ENCODE assay signal across 1 cellular context in the genomic region with DNA sequence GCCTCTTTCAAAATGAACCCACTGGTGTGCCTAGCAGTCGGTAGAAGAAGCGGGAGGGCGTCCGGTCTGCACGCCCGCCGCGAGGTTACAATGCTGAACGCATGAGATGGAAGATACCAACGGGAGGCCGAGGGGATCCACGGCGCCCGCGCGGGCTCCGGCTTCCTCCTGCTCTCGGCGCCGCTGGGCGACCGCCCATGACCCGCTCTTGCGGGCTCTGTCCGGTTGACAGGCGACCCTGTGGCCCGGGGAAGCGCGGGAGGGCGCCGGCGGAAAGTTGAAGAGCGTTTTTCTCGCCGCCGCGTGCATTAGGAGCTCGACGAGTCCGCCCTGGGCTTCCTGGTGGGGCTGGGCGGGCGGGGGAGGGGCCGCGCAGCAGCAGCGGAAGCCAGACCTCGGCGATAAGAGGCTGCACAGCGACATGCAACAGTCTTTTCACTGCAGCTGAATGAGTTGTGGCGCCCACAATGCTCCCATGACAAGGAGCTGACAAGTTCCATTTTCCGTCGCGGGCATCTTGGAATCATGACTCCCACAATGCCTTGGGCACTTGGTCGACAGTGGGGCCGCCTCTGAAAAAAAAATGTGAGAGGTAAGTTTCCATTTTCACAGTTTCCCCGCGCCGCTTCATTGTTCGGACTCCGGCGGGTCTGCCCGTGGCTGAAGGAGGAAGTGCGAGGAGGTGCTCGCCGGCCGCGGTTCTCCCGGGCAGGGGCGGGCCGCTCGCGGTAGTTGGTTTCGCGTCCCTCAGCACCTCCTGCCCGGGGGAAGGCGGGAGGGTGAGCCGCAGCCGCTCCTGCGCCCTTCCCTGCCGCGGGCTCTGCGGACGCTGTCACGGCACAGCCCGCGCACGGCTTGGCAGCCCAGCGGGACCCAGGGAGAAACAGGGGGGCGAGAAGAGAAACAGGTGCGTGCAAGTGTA.
TF ChIP-seq lines count a peak whose summit lies in the region.

A gene with protein sequence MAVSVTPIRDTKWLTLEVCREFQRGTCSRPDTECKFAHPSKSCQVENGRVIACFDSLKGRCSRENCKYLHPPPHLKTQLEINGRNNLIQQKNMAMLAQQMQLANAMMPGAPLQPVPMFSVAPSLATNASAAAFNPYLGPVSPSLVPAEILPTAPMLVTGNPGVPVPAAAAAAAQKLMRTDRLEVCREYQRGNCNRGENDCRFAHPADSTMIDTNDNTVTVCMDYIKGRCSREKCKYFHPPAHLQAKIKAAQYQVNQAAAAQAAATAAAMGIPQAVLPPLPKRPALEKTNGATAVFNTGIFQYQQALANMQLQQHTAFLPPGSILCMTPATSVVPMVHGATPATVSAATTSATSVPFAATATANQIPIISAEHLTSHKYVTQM (plus strand): TSS at position 429 of the 922 bp plus-strand sequence. CDS start 31,265 bp downstream, outside the sequence.

TF ChIP-seq in HEK293, 187 proteins besides CTCF, POLR2A, EP300 and RAD21 (continued from another document and continues in another):
- TF ChIP-seq, protein P1, sequence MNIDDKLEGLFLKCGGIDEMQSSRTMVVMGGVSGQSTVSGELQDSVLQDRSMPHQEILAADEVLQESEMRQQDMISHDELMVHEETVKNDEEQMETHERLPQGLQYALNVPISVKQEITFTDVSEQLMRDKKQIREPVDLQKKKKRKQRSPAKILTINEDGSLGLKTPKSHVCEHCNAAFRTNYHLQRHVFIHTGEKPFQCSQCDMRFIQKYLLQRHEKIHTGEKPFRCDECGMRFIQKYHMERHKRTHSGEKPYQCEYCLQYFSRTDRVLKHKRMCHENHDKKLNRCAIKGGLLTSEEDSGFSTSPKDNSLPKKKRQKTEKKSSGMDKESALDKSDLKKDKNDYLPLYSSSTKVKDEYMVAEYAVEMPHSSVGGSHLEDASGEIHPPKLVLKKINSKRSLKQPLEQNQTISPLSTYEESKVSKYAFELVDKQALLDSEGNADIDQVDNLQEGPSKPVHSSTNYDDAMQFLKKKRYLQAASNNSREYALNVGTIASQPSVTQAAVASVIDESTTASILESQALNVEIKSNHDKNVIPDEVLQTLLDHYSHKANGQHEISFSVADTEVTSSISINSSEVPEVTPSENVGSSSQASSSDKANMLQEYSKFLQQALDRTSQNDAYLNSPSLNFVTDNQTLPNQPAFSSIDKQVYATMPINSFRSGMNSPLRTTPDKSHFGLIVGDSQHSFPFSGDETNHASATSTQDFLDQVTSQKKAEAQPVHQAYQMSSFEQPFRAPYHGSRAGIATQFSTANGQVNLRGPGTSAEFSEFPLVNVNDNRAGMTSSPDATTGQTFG (tag by site-specific recombination; IDR thresholded peaks at IDR 0.05; ENCODE audit: borderline replicate concordance): no peak
- no peak for TF ChIP-seq ZNF514 (tag by site-specific recombination; IDR thresholded peaks at IDR 0.05)
- no peak for TF ChIP-seq ZNF555 (tag by site-specific recombination; conservative IDR thresholded peaks at IDR 0.05)
- TF ChIP-seq, protein P2, sequence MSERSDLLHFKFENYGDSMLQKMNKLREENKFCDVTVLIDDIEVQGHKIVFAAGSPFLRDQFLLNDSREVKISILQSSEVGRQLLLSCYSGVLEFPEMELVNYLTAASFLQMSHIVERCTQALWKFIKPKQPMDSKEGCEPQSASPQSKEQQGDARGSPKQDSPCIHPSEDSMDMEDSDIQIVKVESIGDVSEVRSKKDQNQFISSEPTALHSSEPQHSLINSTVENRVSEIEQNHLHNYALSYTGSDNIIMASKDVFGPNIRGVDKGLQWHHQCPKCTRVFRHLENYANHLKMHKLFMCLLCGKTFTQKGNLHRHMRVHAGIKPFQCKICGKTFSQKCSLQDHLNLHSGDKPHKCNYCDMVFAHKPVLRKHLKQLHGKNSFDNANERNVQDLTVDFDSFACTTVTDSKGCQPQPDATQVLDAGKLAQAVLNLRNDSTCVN (tag by site-specific recombination; optimal IDR thresholded peaks at IDR 0.05): peak; percentile 88
- no peak for TF ChIP-seq ZNF426 (tag by site-specific recombination; IDR thresholded peaks at IDR 0.05)
- TF ChIP-seq ZNF768 (tag by site-specific recombination; IDR thresholded peaks at IDR 0.05): no peak
- TF ChIP-seq, protein P3, sequence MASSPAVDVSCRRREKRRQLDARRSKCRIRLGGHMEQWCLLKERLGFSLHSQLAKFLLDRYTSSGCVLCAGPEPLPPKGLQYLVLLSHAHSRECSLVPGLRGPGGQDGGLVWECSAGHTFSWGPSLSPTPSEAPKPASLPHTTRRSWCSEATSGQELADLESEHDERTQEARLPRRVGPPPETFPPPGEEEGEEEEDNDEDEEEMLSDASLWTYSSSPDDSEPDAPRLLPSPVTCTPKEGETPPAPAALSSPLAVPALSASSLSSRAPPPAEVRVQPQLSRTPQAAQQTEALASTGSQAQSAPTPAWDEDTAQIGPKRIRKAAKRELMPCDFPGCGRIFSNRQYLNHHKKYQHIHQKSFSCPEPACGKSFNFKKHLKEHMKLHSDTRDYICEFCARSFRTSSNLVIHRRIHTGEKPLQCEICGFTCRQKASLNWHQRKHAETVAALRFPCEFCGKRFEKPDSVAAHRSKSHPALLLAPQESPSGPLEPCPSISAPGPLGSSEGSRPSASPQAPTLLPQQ (tag by site-specific recombination; IDR thresholded peaks at IDR 0.05): peak; percentile 43; the same call in 1 of the 2 replicates
- 0 out of 2 replicates have a peak, but pooled peaks have one; percentile 35 for TF ChIP-seq ZNF561 (tag by site-specific recombination; IDR thresholded peaks at IDR 0.05; ENCODE audit: borderline replicate concordance)
- TF ChIP-seq GLIS1 (tag by site-specific recombination; IDR thresholded peaks at IDR 0.05): no peak; the same call in 1 of the 2 replicates
- TF ChIP-seq ZNF341 (tag by site-specific recombination; IDR thresholded peaks at IDR 0.05; ENCODE audit: low read depth): peak; percentile 93
- TF ChIP-seq, protein P4, sequence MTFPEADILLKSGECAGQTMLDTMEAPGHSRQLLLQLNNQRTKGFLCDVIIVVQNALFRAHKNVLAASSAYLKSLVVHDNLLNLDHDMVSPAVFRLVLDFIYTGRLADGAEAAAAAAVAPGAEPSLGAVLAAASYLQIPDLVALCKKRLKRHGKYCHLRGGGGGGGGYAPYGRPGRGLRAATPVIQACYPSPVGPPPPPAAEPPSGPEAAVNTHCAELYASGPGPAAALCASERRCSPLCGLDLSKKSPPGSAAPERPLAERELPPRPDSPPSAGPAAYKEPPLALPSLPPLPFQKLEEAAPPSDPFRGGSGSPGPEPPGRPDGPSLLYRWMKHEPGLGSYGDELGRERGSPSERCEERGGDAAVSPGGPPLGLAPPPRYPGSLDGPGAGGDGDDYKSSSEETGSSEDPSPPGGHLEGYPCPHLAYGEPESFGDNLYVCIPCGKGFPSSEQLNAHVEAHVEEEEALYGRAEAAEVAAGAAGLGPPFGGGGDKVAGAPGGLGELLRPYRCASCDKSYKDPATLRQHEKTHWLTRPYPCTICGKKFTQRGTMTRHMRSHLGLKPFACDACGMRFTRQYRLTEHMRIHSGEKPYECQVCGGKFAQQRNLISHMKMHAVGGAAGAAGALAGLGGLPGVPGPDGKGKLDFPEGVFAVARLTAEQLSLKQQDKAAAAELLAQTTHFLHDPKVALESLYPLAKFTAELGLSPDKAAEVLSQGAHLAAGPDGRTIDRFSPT (tag by site-specific recombination; IDR thresholded peaks at IDR 0.05): no peak
- TF ChIP-seq ZNF324 (tag by site-specific recombination; IDR thresholded peaks at IDR 0.05): no peak
- no peak for TF ChIP-seq ZNF548 (tag by site-specific recombination; IDR thresholded peaks at IDR 0.05)
- TF ChIP-seq, protein P5, sequence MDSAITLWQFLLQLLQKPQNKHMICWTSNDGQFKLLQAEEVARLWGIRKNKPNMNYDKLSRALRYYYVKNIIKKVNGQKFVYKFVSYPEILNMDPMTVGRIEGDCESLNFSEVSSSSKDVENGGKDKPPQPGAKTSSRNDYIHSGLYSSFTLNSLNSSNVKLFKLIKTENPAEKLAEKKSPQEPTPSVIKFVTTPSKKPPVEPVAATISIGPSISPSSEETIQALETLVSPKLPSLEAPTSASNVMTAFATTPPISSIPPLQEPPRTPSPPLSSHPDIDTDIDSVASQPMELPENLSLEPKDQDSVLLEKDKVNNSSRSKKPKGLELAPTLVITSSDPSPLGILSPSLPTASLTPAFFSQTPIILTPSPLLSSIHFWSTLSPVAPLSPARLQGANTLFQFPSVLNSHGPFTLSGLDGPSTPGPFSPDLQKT (IDR thresholded peaks at IDR 0.05; ENCODE audit: borderline replicate concordance, low read depth, low read length): no peak
- TF ChIP-seq, protein P6, sequence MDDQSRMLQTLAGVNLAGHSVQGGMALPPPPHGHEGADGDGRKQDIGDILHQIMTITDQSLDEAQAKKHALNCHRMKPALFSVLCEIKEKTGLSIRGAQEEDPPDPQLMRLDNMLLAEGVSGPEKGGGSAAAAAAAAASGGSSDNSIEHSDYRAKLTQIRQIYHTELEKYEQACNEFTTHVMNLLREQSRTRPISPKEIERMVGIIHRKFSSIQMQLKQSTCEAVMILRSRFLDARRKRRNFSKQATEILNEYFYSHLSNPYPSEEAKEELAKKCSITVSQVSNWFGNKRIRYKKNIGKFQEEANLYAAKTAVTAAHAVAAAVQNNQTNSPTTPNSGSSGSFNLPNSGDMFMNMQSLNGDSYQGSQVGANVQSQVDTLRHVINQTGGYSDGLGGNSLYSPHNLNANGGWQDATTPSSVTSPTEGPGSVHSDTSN (CRISPR knock-in tag; IDR thresholded peaks at IDR 0.05): no peak
- TF ChIP-seq ZNF157 (tag by site-specific recombination; IDR thresholded peaks at IDR 0.05): no peak
- no peak for TF ChIP-seq ZBTB17 (tag by site-specific recombination; IDR thresholded peaks at IDR 0.05)
- TF ChIP-seq, protein P7, sequence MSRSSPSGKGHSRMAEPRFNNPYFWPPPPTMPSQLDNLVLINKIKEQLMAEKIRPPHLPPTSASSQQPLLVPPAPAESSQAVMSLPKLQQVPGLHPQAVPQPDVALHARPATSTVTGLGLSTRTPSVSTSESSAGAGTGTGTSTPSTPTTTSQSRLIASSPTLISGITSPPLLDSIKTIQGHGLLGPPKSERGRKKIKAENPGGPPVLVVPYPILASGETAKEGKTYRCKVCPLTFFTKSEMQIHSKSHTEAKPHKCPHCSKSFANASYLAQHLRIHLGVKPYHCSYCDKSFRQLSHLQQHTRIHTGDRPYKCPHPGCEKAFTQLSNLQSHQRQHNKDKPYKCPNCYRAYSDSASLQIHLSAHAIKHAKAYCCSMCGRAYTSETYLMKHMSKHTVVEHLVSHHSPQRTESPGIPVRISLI (tag by site-specific recombination; IDR thresholded peaks at IDR 0.05): no peak
- TF ChIP-seq, protein P8, sequence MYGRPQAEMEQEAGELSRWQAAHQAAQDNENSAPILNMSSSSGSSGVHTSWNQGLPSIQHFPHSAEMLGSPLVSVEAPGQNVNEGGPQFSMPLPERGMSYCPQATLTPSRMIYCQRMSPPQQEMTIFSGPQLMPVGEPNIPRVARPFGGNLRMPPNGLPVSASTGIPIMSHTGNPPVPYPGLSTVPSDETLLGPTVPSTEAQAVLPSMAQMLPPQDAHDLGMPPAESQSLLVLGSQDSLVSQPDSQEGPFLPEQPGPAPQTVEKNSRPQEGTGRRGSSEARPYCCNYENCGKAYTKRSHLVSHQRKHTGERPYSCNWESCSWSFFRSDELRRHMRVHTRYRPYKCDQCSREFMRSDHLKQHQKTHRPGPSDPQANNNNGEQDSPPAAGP (tag by site-specific recombination; IDR thresholded peaks at IDR 0.05): peak; percentile 7; the same call in 1 of the 2 replicates
- 0 out of 2 replicates have a peak, but pooled peaks have one; percentile 11 for TF ChIP-seq SCRT1 (tag by site-specific recombination; IDR thresholded peaks at IDR 0.05; ENCODE audit: borderline replicate concordance)
- TF ChIP-seq ZNF530 (tag by site-specific recombination; IDR thresholded peaks at IDR 0.05; ENCODE audit: low read depth): no peak
- no peak for TF ChIP-seq ZNF677 (tag by site-specific recombination; IDR thresholded peaks at IDR 0.05)
- TF ChIP-seq ZNF335 (tag by site-specific recombination; conservative IDR thresholded peaks at IDR 0.05): peak; percentile 81
- TF ChIP-seq, protein P9, sequence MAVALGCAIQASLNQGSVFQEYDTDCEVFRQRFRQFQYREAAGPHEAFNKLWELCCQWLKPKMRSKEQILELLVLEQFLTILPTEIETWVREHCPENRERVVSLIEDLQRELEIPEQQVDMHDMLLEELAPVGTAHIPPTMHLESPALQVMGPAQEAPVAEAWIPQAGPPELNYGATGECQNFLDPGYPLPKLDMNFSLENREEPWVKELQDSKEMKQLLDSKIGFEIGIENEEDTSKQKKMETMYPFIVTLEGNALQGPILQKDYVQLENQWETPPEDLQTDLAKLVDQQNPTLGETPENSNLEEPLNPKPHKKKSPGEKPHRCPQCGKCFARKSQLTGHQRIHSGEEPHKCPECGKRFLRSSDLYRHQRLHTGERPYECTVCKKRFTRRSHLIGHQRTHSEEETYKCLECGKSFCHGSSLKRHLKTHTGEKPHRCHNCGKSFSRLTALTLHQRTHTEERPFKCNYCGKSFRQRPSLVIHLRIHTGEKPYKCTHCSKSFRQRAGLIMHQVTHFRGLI (tag by site-specific recombination; IDR thresholded peaks at IDR 0.05): no peak
- TF ChIP-seq ZNF223 (tag by site-specific recombination; IDR thresholded peaks at IDR 0.05): no peak
- TF ChIP-seq ZNF629 (tag by site-specific recombination; IDR thresholded peaks at IDR 0.05): no peak
- TF ChIP-seq ZNF777 (tag by site-specific recombination; IDR thresholded peaks at IDR 0.05; ENCODE audit: borderline replicate concordance): no peak
- TF ChIP-seq ZNF621 (tag by site-specific recombination; IDR thresholded peaks at IDR 0.05): no peak
- TF ChIP-seq YY1 (tag by site-specific recombination; IDR thresholded peaks at IDR 0.05): peak; percentile 22; the same call in 1 of the 2 replicates
- TF ChIP-seq, protein P10, sequence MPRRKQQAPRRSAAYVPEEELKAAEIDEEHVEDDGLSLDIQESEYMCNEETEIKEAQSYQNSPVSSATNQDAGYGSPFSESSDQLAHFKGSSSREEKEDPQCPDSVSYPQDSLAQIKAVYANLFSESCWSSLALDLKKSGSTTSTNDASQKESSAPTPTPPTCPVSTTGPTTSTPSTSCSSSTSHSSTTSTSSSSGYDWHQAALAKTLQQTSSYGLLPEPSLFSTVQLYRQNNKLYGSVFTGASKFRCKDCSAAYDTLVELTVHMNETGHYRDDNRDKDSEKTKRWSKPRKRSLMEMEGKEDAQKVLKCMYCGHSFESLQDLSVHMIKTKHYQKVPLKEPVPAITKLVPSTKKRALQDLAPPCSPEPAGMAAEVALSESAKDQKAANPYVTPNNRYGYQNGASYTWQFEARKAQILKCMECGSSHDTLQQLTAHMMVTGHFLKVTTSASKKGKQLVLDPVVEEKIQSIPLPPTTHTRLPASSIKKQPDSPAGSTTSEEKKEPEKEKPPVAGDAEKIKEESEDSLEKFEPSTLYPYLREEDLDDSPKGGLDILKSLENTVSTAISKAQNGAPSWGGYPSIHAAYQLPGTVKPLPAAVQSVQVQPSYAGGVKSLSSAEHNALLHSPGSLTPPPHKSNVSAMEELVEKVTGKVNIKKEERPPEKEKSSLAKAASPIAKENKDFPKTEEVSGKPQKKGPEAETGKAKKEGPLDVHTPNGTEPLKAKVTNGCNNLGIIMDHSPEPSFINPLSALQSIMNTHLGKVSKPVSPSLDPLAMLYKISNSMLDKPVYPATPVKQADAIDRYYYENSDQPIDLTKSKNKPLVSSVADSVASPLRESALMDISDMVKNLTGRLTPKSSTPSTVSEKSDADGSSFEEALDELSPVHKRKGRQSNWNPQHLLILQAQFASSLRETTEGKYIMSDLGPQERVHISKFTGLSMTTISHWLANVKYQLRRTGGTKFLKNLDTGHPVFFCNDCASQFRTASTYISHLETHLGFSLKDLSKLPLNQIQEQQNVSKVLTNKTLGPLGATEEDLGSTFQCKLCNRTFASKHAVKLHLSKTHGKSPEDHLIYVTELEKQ (tag by site-specific recombination; IDR thresholded peaks at IDR 0.05; ENCODE audit: borderline replicate concordance): no peak
